9 cellular contexts compared by ENCODE assay signal in genomic region chr1:161605762-161606540, GRCh38. TPM values are rescaled to one million over a fixed set of nuclear protein-coding genes. Genes with fewer than 3 reads are reported as not detected.
DNase-seq lines count a peak whose midpoint lies in the region; ATAC-seq and TF ChIP-seq lines count a peak whose summit lies in the region.
"Not testable (repeated sequence)": the region's sequence is repeated elsewhere in the genome, so short reads cannot be mapped to it uniquely, and the experiment has no call there.
"Had no signal": no experiment of that assay in that cellular context is flagged by ENCODE, and none has a peak within 500 bp of the region (broad histone marks: within the 10 kb centered on the region; RNA-seq: fewer than 3 reads in every experiment).

No MANE protein-coding gene starts in this region.

- H3K36me3 ChIP-seq in ascending aorta, esophagus muscularis mucosa: not testable (repeated sequence)

- H3K9me3 Mint-ChIP-seq in WTC11 = peaks cover 11% of the 10 kb centered on the region
- H3K9me3 Mint-ChIP-seq in naive B cell; stimulated activated memory B cell treated with anti-CD40 and anti-IgM and Interleukin-4, amounts not matched to agents 10 μg/mL and 1 μg/mL and 100 μg/mL, for 72 hours: not testable (repeated sequence)

- not testable (repeated sequence) for H3K27ac Mint-ChIP-seq in WTC11; naive B cell; stimulated activated memory B cell treated with anti-CD40 and anti-IgM and Interleukin-4, amounts not matched to agents 10 μg/mL and 1 μg/mL and 100 μg/mL, for 72 hours

- TF ChIP-seq EP300 in esophagus muscularis mucosa (IDR thresholded peaks at IDR 0.05) = not testable (repeated sequence)

- H3K4me1 Mint-ChIP-seq in WTC11; naive B cell; stimulated activated memory B cell treated with anti-CD40 and anti-IgM and Interleukin-4, amounts not matched to agents 10 μg/mL and 1 μg/mL and 100 μg/mL, for 72 hours: not testable (repeated sequence)

- H3K4me3 ChIP-seq in AG04450 (ENCODE audit: low read depth, low read length) (peak overlapping the region; percentile 41; the same call in 1 of the 2 replicates), ascending aorta (peak overlapping the region; percentile 36 to 55), esophagus muscularis mucosa (peak overlapping the region; percentile 27 to 43 (median 34))

- not testable (repeated sequence) for TF ChIP-seq CTCF in AG04450 (IDR thresholded peaks at IDR 0.05; ENCODE audit: low read depth, low read length); WTC11 (IDR thresholded peaks at IDR 0.05); ascending aorta (IDR thresholded peaks at IDR 0.05); esophagus muscularis mucosa (IDR thresholded peaks at IDR 0.05)

- H3K27me3 Mint-ChIP-seq in WTC11 (ENCODE audit: low read depth) = peaks cover 61% of the 10 kb centered on the region
- peaks cover 13 to 41% (median 33%) of the 10 kb centered on the region in 3 donors for H3K27me3 Mint-ChIP-seq in naive B cell
- H3K27me3 Mint-ChIP-seq in stimulated activated memory B cell treated with anti-CD40 and anti-IgM and Interleukin-4, amounts not matched to agents 10 μg/mL and 1 μg/mL and 100 μg/mL, for 72 hours = not testable (repeated sequence)

- CTCF ChIA-PET in AG04450 (lab: Charles Lee) (interaction anchor here (0.9 kb wide), 1 partner anchor 135 kb away, joined by 3 read pairs; no protein-coding TSS in a partner anchor), WTC11 (lab: Charles Lee) (interaction anchor here (0.5 to 0.6 kb wide), 2 partner anchors 216 to 431 kb away, joined by 4 read pairs; no protein-coding TSS in a partner anchor)

- not testable (repeated sequence) for H3K4me1 ChIP-seq in ascending aorta, esophagus muscularis mucosa

- DNase-seq in AG04450 (ENCODE audit: low read depth, low spot score); esophagus muscularis mucosa (ENCODE audit: extremely low spot score); naive B cell: not testable (repeated sequence)
- peak; percentile 66 for DNase-seq in WTC11 (ENCODE audit: low spot score)
- DNase-seq in ascending aorta (ENCODE audit: low spot score in 2 of 2) = peak in 1 of 2 donors; percentile 80
- DNase-seq in hepatic stellate cell (ENCODE audit: low spot score) = peak; percentile 70

- not testable (repeated sequence) for H3K36me3 Mint-ChIP-seq in WTC11, naive B cell
- peaks cover 11% of the 10 kb centered on the region for H3K36me3 Mint-ChIP-seq in stimulated activated memory B cell treated with anti-CD40 and anti-IgM and Interleukin-4, amounts not matched to agents 10 μg/mL and 1 μg/mL and 100 μg/mL, for 72 hours

- POLR2A ChIA-PET in AG04450 (lab: Yijun Ruan, JAX); WTC11 (lab: Charles Lee): not testable (repeated sequence)

- H3K27ac ChIP-seq in AG04450 (ENCODE audit: low read depth, low read length) (peak overlapping the region; percentile 21), ascending aorta (peak overlapping the region in 1 of 2 donors; percentile 16)
- not testable (repeated sequence) for H3K27ac ChIP-seq in esophagus muscularis mucosa (replicated peaks in 1 of 4)

- H3K4me3 Mint-ChIP-seq in WTC11 = peak overlapping the region; percentile 33
- H3K4me3 Mint-ChIP-seq in naive B cell; stimulated activated memory B cell treated with anti-CD40 and anti-IgM and Interleukin-4, amounts not matched to agents 10 μg/mL and 1 μg/mL and 100 μg/mL, for 72 hours: not testable (repeated sequence)

- not testable (repeated sequence) for H3K27me3 ChIP-seq in AG04450 (ENCODE audit: control insufficient read depth, insufficient read depth, low read length); ascending aorta
- H3K27me3 ChIP-seq in esophagus muscularis mucosa = peaks cover 0 to 38% (median 0%) of the 10 kb centered on the region in 4 donors

- H3K9me3 ChIP-seq in AG04450 (ENCODE audit: control insufficient read depth, insufficient read depth, low read length); ascending aorta; esophagus muscularis mucosa: not testable (repeated sequence)

- ATAC-seq in GM18502 (IDR thresholded peaks at IDR 0.05; ENCODE audit: poor library complexity, unreplicated experiment) (peak; percentile 50), WTC11 (peak; percentile 84), naive B cell (ENCODE audit: low read depth in 2 of 2) (peak; percentile 36 to 55)
- peak; percentile 54 for ATAC-seq in stimulated activated memory B cell treated with anti-CD40 and anti-IgM and Interleukin-4, amounts not matched to agents 10 μg/mL and 1 μg/mL and 100 μg/mL, for 72 hours

- 34% methylated on average over 14 of the region's 78 CpGs for WGBS in esophagus muscularis mucosa

- not testable (repeated sequence) for TF ChIP-seq POLR2A in esophagus muscularis mucosa (IDR thresholded peaks at IDR 0.05; ENCODE audit: low read depth)

- intact Hi-C loops in ascending aorta (cut with DNase I); esophagus muscularis mucosa (cut with DNase I): not testable (repeated sequence)

RNA-seq across cellular contexts. Expression of gene FCGR3B, which starts 25.0 kb away (rescaled TPM):
- not detected in 2 replicates for polyA plus RNA-seq in AG04450 (2011; rRNA removed)
- not detected in 2 replicates for polyA minus RNA-seq in AG04450 (2011; rRNA and poly(A)+ RNA removed)
- total RNA-seq in WTC11 (2021) = not detected in 3 replicates
- not detected for total RNA-seq in ascending aorta
- 1 to 10 TPM in 2 of 4 donors, under 1 TPM in 1, not detected in 1; 0.17 to 5.0 (median 2.1) TPM for total RNA-seq in esophagus muscularis mucosa
- 1 to 10 TPM in 3 of 6 donors, under 1 TPM in 1, not detected in 2; 0.27 to 9.4 (median 1.1) TPM for polyA plus RNA-seq in naive B cell (ENCODE audit: low read depth in 6 of 6)
- total RNA-seq: activated CD4-positive, alpha-beta memory T cell treated with anti-CD3 and anti-CD28 coated beads, Interleukin-2, amount 10 ng/mL, durations not matched to agents 7 days and 5 days had no signal

RNA-seq across cellular contexts. Expression of gene FCGR3A, which starts 56.3 kb away (rescaled TPM):
- polyA plus RNA-seq in AG04450 (2011; rRNA removed) (not detected in 2 replicates), naive B cell (ENCODE audit: low read depth in 6 of 6) (1 to 10 TPM in 4 of 6 donors, under 1 TPM in 2; 0.33 to 3.1 (median 1.3) TPM)
- not detected in 2 replicates for polyA minus RNA-seq in AG04450 (2011; rRNA and poly(A)+ RNA removed)
- total RNA-seq in WTC11 (2021) (0.11 to 0.32 TPM (median 0.11 TPM) in 3 replicates), ascending aorta (8.8 TPM), esophagus muscularis mucosa (10 to 100 TPM in 2 of 4 donors, 1 to 10 TPM in 2; 7.6 to 18.7 (median 10.2) TPM)

RNA-seq across cellular contexts. Expression of gene FCGR2B, which starts 57.0 kb away (rescaled TPM):
- polyA plus RNA-seq in AG04450 (2011; rRNA removed) (not detected in 2 replicates), naive B cell (ENCODE audit: low read depth in 6 of 6) (100 to 1,000 TPM; 232 to 404 (median 304) TPM)
- polyA minus RNA-seq in AG04450 (2011; rRNA and poly(A)+ RNA removed) = not detected in 2 replicates
- total RNA-seq in WTC11 (2021) (0.09 to 0.11 TPM in 2 of 3 replicates, not detected in the other), ascending aorta (14.5 TPM), esophagus muscularis mucosa (10 to 100 TPM; 12.7 to 39.8 (median 27.0) TPM)

Comparison
In these comparisons a context has a peak if more than half of its experiments do, and no peak if none do; other contexts are left out.
1. RNA of gene FCGR2B, which starts 57.0 kb away (total RNA-seq): 12.7 to 39.8 TPM in esophagus muscularis mucosa and 14.5 TPM in ascending aorta (single experiment); 0.09 to 0.11 TPM in WTC11; every median in the first group is over 10 times any median in the second.
2. Peak in every context shown above with its lines, with median percentiles within 50 percentile points of each other: H3K4me3 ChIP-seq and ATAC-seq.